Comparison of ENCODE assay signal across 19 cellular contexts in the genomic region with DNA sequence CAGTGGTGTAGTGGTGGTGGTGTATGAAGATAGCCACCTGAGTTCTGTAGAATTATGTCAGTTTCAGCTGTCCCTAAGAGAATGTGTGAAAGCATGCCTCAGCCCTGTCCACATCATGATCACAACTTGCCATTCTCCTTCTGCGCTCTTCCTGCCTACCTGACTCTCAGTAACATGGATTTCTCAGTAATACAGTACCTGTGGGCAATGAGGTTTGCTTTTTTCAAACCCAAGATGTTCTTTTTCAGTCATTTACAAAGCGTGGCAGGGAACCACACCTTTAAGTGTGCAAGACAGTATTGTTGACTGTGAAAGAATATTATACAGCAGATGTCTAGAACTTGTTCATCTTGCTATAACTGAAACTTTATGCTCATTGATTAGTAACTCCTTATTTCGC. TPM values are rescaled to one million over a fixed set of nuclear protein-coding genes. Genes with fewer than 3 reads are reported as not detected.
A peak's percentile ranks its signal among the peaks of the same experiment; 100 is the strongest.
DNase-seq lines count a peak whose midpoint lies in the region; ATAC-seq and TF ChIP-seq lines count a peak whose summit lies in the region.
"Had no signal": no experiment of that assay in that cellular context is flagged by ENCODE, and none has a peak within 500 bp of the region (broad histone marks: within the 10 kb centered on the region; RNA-seq: fewer than 3 reads in every experiment).

No MANE protein-coding gene starts in this region.

- peaks cover 41% of the 10 kb centered on the region for H3K4me1 Mint-ChIP-seq in T-helper 2 cell treated with Interferon-gamma antibody and Interleukin-4, amounts not matched to agents 5 μg/mL and 100 μg/mL, for 36 hours (ENCODE audit: low read depth)
- peaks cover 58% of the 10 kb centered on the region for H3K4me1 Mint-ChIP-seq in activated naive CD8-positive, alpha-beta T cell treated with anti-CD3 and anti-CD28 coated beads for 36 hours
- H3K4me1 Mint-ChIP-seq in natural killer cell treated with Interleukin-12 subunit alpha and Interleukin-12 subunit beta and Interleukin-15 and Interleukin-18, amount 100 ng/mL, for 72 hours (ENCODE audit: low read depth in 2 of 2): peaks cover 50 to 52% of the 10 kb centered on the region in 2 donors
- peaks cover 11% of the 10 kb centered on the region for H3K4me1 Mint-ChIP-seq in endodermal cell

- H3K27ac Mint-ChIP-seq in activated naive CD4-positive, alpha-beta T cell treated with anti-CD3 and anti-CD28 coated beads, Interleukin-2, amount 50 U/mL, for 72 hours: peak overlapping the region; percentile 2 to 72
- H3K27ac Mint-ChIP-seq in T-helper 2 cell treated with Interferon-gamma antibody and Interleukin-4, amounts not matched to agents 5 μg/mL and 100 μg/mL, for 36 hours: peak overlapping the region; percentile 24
- H3K27ac Mint-ChIP-seq in activated naive CD8-positive, alpha-beta T cell treated with anti-CD3 and anti-CD28 coated beads for 36 hours: peak overlapping the region; percentile 31
- peak overlapping the region; percentile 13 to 24 for H3K27ac Mint-ChIP-seq in natural killer cell treated with Interleukin-12 subunit alpha and Interleukin-12 subunit beta and Interleukin-15 and Interleukin-18, amount 100 ng/mL, for 72 hours
- no peak overlapping the region for H3K27ac Mint-ChIP-seq in endodermal cell
- H3K27ac Mint-ChIP-seq: HFFc6 had no signal

- H3K27ac ChIP-seq in endodermal cell (ENCODE audit: low read depth, low read length): no peak overlapping the region

- no peaks in the 10 kb centered on the region for H3K27me3 Mint-ChIP-seq in T-helper 2 cell treated with Interferon-gamma antibody and Interleukin-4, amounts not matched to agents 5 μg/mL and 100 μg/mL, for 36 hours (ENCODE audit: low read depth)
- no peaks in the 10 kb centered on the region for H3K27me3 Mint-ChIP-seq in activated naive CD8-positive, alpha-beta T cell treated with anti-CD3 and anti-CD28 coated beads for 36 hours
- no peaks in the 10 kb centered on the region for H3K27me3 Mint-ChIP-seq in natural killer cell treated with Interleukin-12 subunit alpha and Interleukin-12 subunit beta and Interleukin-15 and Interleukin-18, amount 100 ng/mL, for 72 hours
- no peaks in the 10 kb centered on the region for H3K27me3 Mint-ChIP-seq in endodermal cell (ENCODE audit: insufficient read depth)

- H3K9me3 ChIP-seq in endodermal cell (ENCODE audit: control insufficient read depth, low read length): no peaks in the 10 kb centered on the region

- no peak overlapping the region for H3K4me3 Mint-ChIP-seq in T-helper 2 cell treated with Interferon-gamma antibody and Interleukin-4, amounts not matched to agents 5 μg/mL and 100 μg/mL, for 36 hours
- no peak overlapping the region for H3K4me3 Mint-ChIP-seq in activated naive CD8-positive, alpha-beta T cell treated with anti-CD3 and anti-CD28 coated beads for 36 hours
- no peak overlapping the region for H3K4me3 Mint-ChIP-seq in natural killer cell treated with Interleukin-12 subunit alpha and Interleukin-12 subunit beta and Interleukin-15 and Interleukin-18, amount 100 ng/mL, for 72 hours
- H3K4me3 Mint-ChIP-seq in endodermal cell: no peak overlapping the region
- H3K4me3 Mint-ChIP-seq: HFFc6 had no signal

- no peak for TF ChIP-seq CTCF in endodermal cell (conservative IDR thresholded peaks at IDR 0.05)

- DNase-seq in activated naive CD4-positive, alpha-beta T cell treated with anti-CD3 and anti-CD28 coated beads, Interleukin-2, amount 50 U/mL, for 72 hours (ENCODE audit: low spot score in 2 of 2): no peak
- DNase-seq in activated naive CD4-positive, alpha-beta T cell (lab: John Stamatoyannopoulos, UW): no peak
- DNase-seq in T-helper 2 cell treated with Interferon-gamma antibody and Interleukin-4, amounts not matched to agents 5 μg/mL and 100 μg/mL, for 36 hours (ENCODE audit: low spot score): no peak
- DNase-seq in activated naive CD8-positive, alpha-beta T cell treated with anti-CD3 and anti-CD28 coated beads for 36 hours: no peak
- no peak for DNase-seq in natural killer cell treated with Interleukin-12 subunit alpha and Interleukin-12 subunit beta and Interleukin-15 and Interleukin-18, amount 100 ng/mL, for 72 hours (ENCODE audit: low spot score)
- no peak for DNase-seq in endodermal cell
- DNase-seq: COR-L47; DMS153; EL; HFFc6; KBM-7; NCI-H1048; NCI-H2107; NCI-H226; NCI-H526; NK-92 treated with Interleukin-12 subunit alpha and Interleukin-12 subunit beta, amount 100 ng/mL, for 24 hours; OCI-M1 had no signal

- H3K4me1 ChIP-seq in endodermal cell (ENCODE audit: control insufficient read depth, insufficient read depth, low read length): peaks cover 7% of the 10 kb centered on the region

- no peak overlapping the region for H3K4me3 ChIP-seq in endodermal cell (ENCODE audit: low read length)

- 94 to 97% methylated on average over 3 of the region's 3 CpGs for WGBS in endodermal cell (ENCODE audit: insufficient coverage in 1 of 2, insufficient read length in 1 of 2), 2 experiments

- H3K9me3 Mint-ChIP-seq in activated naive CD4-positive, alpha-beta T cell treated with anti-CD3 and anti-CD28 coated beads, Interleukin-2, amount 50 U/mL, for 72 hours: no peaks in the 10 kb centered on the region
- no peaks in the 10 kb centered on the region for H3K9me3 Mint-ChIP-seq in T-helper 2 cell treated with Interferon-gamma antibody and Interleukin-4, amounts not matched to agents 5 μg/mL and 100 μg/mL, for 36 hours
- peaks cover 3% of the 10 kb centered on the region for H3K9me3 Mint-ChIP-seq in activated naive CD8-positive, alpha-beta T cell treated with anti-CD3 and anti-CD28 coated beads for 36 hours
- no peaks in the 10 kb centered on the region for H3K9me3 Mint-ChIP-seq in natural killer cell treated with Interleukin-12 subunit alpha and Interleukin-12 subunit beta and Interleukin-15 and Interleukin-18, amount 100 ng/mL, for 72 hours
- H3K9me3 Mint-ChIP-seq in endodermal cell: no peaks in the 10 kb centered on the region
- H3K9me3 Mint-ChIP-seq: HFFc6 had no signal

- peak in 1 of 2 donors; percentile 32 for ATAC-seq in activated naive CD4-positive, alpha-beta T cell treated with anti-CD3 and anti-CD28 coated beads, Interleukin-2, amount 50 U/mL, for 72 hours
- ATAC-seq in natural killer cell treated with Interleukin-12 subunit alpha and Interleukin-12 subunit beta and Interleukin-15 and Interleukin-18, amount 100 ng/mL, for 72 hours: no peak
- no peak for ATAC-seq in GM21526 (IDR thresholded peaks at IDR 0.05; ENCODE audit: low FRiP score, unreplicated experiment)
- ATAC-seq in HG03520 (IDR thresholded peaks at IDR 0.05; ENCODE audit: unreplicated experiment): no peak

- peaks cover 17 to 29% of the 10 kb centered on the region in 2 donors for H3K36me3 Mint-ChIP-seq in activated naive CD4-positive, alpha-beta T cell treated with anti-CD3 and anti-CD28 coated beads, Interleukin-2, amount 50 U/mL, for 72 hours
- H3K36me3 Mint-ChIP-seq in T-helper 2 cell treated with Interferon-gamma antibody and Interleukin-4, amounts not matched to agents 5 μg/mL and 100 μg/mL, for 36 hours (ENCODE audit: low read depth): peaks cover 70% of the 10 kb centered on the region
- H3K36me3 Mint-ChIP-seq in activated naive CD8-positive, alpha-beta T cell treated with anti-CD3 and anti-CD28 coated beads for 36 hours: peaks cover 53% of the 10 kb centered on the region
- peaks cover 37% of the 10 kb centered on the region for H3K36me3 Mint-ChIP-seq in natural killer cell treated with Interleukin-12 subunit alpha and Interleukin-12 subunit beta and Interleukin-15 and Interleukin-18, amount 100 ng/mL, for 72 hours
- H3K36me3 Mint-ChIP-seq in endodermal cell (ENCODE audit: low read depth): peaks cover 50% of the 10 kb centered on the region

- H3K36me3 ChIP-seq in endodermal cell (ENCODE audit: control insufficient read depth, insufficient read depth, low read length): peaks cover 77% of the 10 kb centered on the region

- H3K9ac ChIP-seq in endodermal cell (ENCODE audit: extremely low read depth, low read length, poor library complexity, severe bottlenecking): no peak overlapping the region

- no peaks in the 10 kb centered on the region for H3K27me3 ChIP-seq in endodermal cell (ENCODE audit: control insufficient read depth, insufficient read depth, low read length, poor library complexity, severe bottlenecking)

RNA-seq across cellular contexts. Expression of gene PSMD6, which starts 38.9 kb away (rescaled TPM):
- total RNA-seq in activated naive CD4-positive, alpha-beta T cell treated with anti-CD3 and anti-CD28 coated beads, Interleukin-2, amount 50 U/mL, for 72 hours: 100 to 1,000 TPM in 1 of 2 donors, 10 to 100 TPM in 1; 87.1 to 166 TPM
- 100 to 1,000 TPM; 130 to 132 TPM for total RNA-seq in activated naive CD8-positive, alpha-beta T cell treated with anti-CD3 and anti-CD28 coated beads for 36 hours
- total RNA-seq in natural killer cell treated with Interleukin-12 subunit alpha and Interleukin-12 subunit beta and Interleukin-15 and Interleukin-18, amount 100 ng/mL, for 72 hours: 10 to 100 TPM; 82.7 to 95.7 TPM
- total RNA-seq in endodermal cell: 100 to 1,000 TPM in 1 of 2 donors, 10 to 100 TPM in 1; 99.7 to 109 TPM
- polyA plus RNA-seq in endodermal cell (2013, experiment 1 of 2): 115 TPM
- polyA plus RNA-seq in endodermal cell (2013, experiment 2 of 2): 104 TPM
